Comparison of ENCODE assay signal across 1 cellular context in the genomic region with DNA sequence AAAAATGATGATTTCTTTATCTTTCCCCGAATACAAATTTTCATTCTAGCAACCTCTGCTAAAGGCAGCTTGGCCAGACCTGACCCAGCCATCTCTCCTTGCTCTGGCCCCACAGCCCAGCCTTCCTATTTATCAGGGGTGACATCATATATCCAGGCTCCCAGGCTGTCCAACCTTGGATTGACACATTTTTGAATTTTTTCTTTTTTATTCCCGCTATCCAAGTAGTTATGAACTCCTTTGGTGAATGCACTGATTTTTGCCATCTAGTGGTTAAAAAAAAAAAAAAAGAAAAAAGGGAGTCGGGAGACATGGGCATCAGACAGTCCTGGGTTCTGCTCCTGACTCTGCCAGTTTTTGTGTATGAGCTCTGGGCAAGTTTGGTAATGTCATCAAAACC.
TF ChIP-seq lines count a peak whose summit lies in the region.

No MANE protein-coding gene starts in this region.

TF ChIP-seq in HepG2, 621 proteins besides CTCF, POLR2A, EP300 and RAD21 (continued from another document):
- TF ChIP-seq ZNF280D (CRISPR knock-in tag; IDR thresholded peaks at IDR 0.05), result no peak
- no peak for TF ChIP-seq BRF2 (CRISPR knock-in tag; IDR thresholded peaks at IDR 0.05)
- no peak for TF ChIP-seq ZBTB46 (CRISPR knock-in tag; IDR thresholded peaks at IDR 0.05; ENCODE audit: borderline replicate concordance)
- TF ChIP-seq NKX3-1 (CRISPR knock-in tag; IDR thresholded peaks at IDR 0.05), result no peak
- no peak for TF ChIP-seq TOE1 (CRISPR knock-in tag; IDR thresholded peaks at IDR 0.05)
- TF ChIP-seq SMAD1 (CRISPR knock-in tag; IDR thresholded peaks at IDR 0.05; ENCODE audit: borderline replicate concordance, low read depth), result no peak
- TF ChIP-seq TSC22D2 (CRISPR knock-in tag; IDR thresholded peaks at IDR 0.05; ENCODE audit: borderline replicate concordance), result no peak
- no peak for TF ChIP-seq ZBTB38 (CRISPR knock-in tag; IDR thresholded peaks at IDR 0.05)
- no peak for TF ChIP-seq NCOA5 (CRISPR knock-in tag; IDR thresholded peaks at IDR 0.05)
- TF ChIP-seq CENPBD1 (CRISPR knock-in tag; IDR thresholded peaks at IDR 0.05; ENCODE audit: borderline replicate concordance, low read depth), result no peak
- TF ChIP-seq SP2 (CRISPR knock-in tag; IDR thresholded peaks at IDR 0.05), result no peak
TF ChIP-seq in HepG2: peak in this region for 0.
